Comparison of ENCODE assay signal across 8 cellular contexts in genomic region chr15:77497108-77497737, GRCh38.
DNase-seq lines count a peak whose midpoint lies in the region; ATAC-seq and TF ChIP-seq lines count a peak whose summit lies in the region.

No MANE protein-coding gene starts in this region.

- H3K79me2 ChIP-seq in KMS-11 (ENCODE audit: insufficient read depth, low read depth) = no peaks in the 10 kb centered on the region

- H3K4me3 Mint-ChIP-seq in activated CD4-positive, alpha-beta memory T cell treated with anti-CD3 and anti-CD28 coated beads, Interleukin-2, amount 10 ng/mL, durations not matched to agents 7 days and 5 days = no peak overlapping the region

- CTCF ChIA-PET in activated CD4-positive, alpha-beta memory T cell treated with anti-CD3 and anti-CD28 coated beads, Interleukin-2, amount 10 ng/mL, durations not matched to agents 7 days and 5 days (lab: Charles Lee) = interaction anchor here (0.5 to 2.7 kb wide), 14 partner anchors 11 to 1963 kb away, joined by 3 to 27 read pairs (median 4); no protein-coding TSS in a partner anchor

- H3K4me1 Mint-ChIP-seq in activated CD4-positive, alpha-beta memory T cell treated with anti-CD3 and anti-CD28 coated beads, Interleukin-2, amount 10 ng/mL, durations not matched to agents 7 days and 5 days = peaks cover 16% of the 10 kb centered on the region

- TF ChIP-seq CTCF in KMS-11 (conservative IDR thresholded peaks at IDR 0.05; ENCODE audit: low read depth, low read length) = peak; percentile 51
- TF ChIP-seq CTCF in astrocyte of the spinal cord (IDR thresholded peaks at IDR 0.05; ENCODE audit: low read depth, low read length) = no peak

- peak; percentile 76 for DNase-seq in astrocyte of the spinal cord (ENCODE audit: low read depth, low spot score)
- DNase-seq in inferior parietal cortex (ENCODE audit: extremely low spot score) = peak; percentile 80
- DNase-seq in activated CD4-positive, alpha-beta memory T cell treated with anti-CD3 and anti-CD28 coated beads, Interleukin-2, amount 10 ng/mL, durations not matched to agents 7 days and 5 days = no peak
- no peak for DNase-seq in NCI-H1930 (lab: John Stamatoyannopoulos, UW)

- no peaks in the 10 kb centered on the region for H3K27me3 ChIP-seq in KMS-11 (ENCODE audit: insufficient read depth, low read depth)

- H2AFZ ChIP-seq in KMS-11 (ENCODE audit: low read depth) = peak overlapping the region; percentile 8; the same call in 1 of the 2 replicates

- no peak overlapping the region for H3K9ac ChIP-seq in KMS-11

- no peaks in the 10 kb centered on the region for H3K27me3 Mint-ChIP-seq in activated CD4-positive, alpha-beta memory T cell treated with anti-CD3 and anti-CD28 coated beads, Interleukin-2, amount 10 ng/mL, durations not matched to agents 7 days and 5 days

- no peak overlapping the region for H3K4me2 ChIP-seq in KMS-11

- H3K9me3 Mint-ChIP-seq in activated CD4-positive, alpha-beta memory T cell treated with anti-CD3 and anti-CD28 coated beads, Interleukin-2, amount 10 ng/mL, durations not matched to agents 7 days and 5 days = no peaks in the 10 kb centered on the region

- H3K36me3 Mint-ChIP-seq in activated CD4-positive, alpha-beta memory T cell treated with anti-CD3 and anti-CD28 coated beads, Interleukin-2, amount 10 ng/mL, durations not matched to agents 7 days and 5 days (ENCODE audit: low read depth) = no peaks in the 10 kb centered on the region

- H3K4me1 ChIP-seq in KMS-11 (ENCODE audit: low read depth, poor library complexity, severe bottlenecking) = peaks cover 6% of the 10 kb centered on the region

- H3K27ac ChIP-seq in KMS-11 (no peak overlapping the region), temporal lobe (ENCODE audit: low read depth, low read length) (peak overlapping the region; percentile 95)

- H3K4me3 ChIP-seq in KMS-11 (IDR thresholded peaks at IDR 0.05; ENCODE audit: insufficient read depth, low read depth, low read length) (no peak overlapping the region), astrocyte of the spinal cord (ENCODE audit: low read depth, low read length) (no peak overlapping the region)

- POLR2A ChIA-PET in activated CD4-positive, alpha-beta memory T cell treated with anti-CD3 and anti-CD28 coated beads, Interleukin-2, amount 10 ng/mL, durations not matched to agents 7 days and 5 days (lab: Charles Lee) = interaction anchor here (1.2 kb wide), 1 partner anchor 19 kb away, joined by 3 read pairs; no protein-coding TSS in a partner anchor

- no peak for ATAC-seq in HG03354 (IDR thresholded peaks at IDR 0.05; ENCODE audit: poor library complexity, severe bottlenecking, unreplicated experiment)
- no peak for ATAC-seq in GM19452 (IDR thresholded peaks at IDR 0.05; ENCODE audit: unreplicated experiment)

- in situ Hi-C loops in astrocyte of the spinal cord (cut with HindIII; ENCODE audit: low sequenced_read_pairs) = no loop called here

- H4K20me1 ChIP-seq in KMS-11 (ENCODE audit: insufficient read depth) = no peaks in the 10 kb centered on the region

- H3K27ac Mint-ChIP-seq in activated CD4-positive, alpha-beta memory T cell treated with anti-CD3 and anti-CD28 coated beads, Interleukin-2, amount 10 ng/mL, durations not matched to agents 7 days and 5 days = no peak overlapping the region

- no peaks in the 10 kb centered on the region for H3K36me3 ChIP-seq in KMS-11 (ENCODE audit: insufficient read depth)

Comparison
In these comparisons a context has a peak if more than half of its experiments do, and no peak if none do; other contexts are left out.
1. DNase-seq: peak in astrocyte of the spinal cord (single experiment) and inferior parietal cortex (single experiment); none in activated CD4-positive, alpha-beta memory T cell treated with anti-CD3 and anti-CD28 coated beads, Interleukin-2, amount 10 ng/mL, durations not matched to agents 7 days and 5 days (single experiment) and NCI-H1930 (0 of 2).